Comparison of ENCODE assay signal across 16 cellular contexts in the genomic region with DNA sequence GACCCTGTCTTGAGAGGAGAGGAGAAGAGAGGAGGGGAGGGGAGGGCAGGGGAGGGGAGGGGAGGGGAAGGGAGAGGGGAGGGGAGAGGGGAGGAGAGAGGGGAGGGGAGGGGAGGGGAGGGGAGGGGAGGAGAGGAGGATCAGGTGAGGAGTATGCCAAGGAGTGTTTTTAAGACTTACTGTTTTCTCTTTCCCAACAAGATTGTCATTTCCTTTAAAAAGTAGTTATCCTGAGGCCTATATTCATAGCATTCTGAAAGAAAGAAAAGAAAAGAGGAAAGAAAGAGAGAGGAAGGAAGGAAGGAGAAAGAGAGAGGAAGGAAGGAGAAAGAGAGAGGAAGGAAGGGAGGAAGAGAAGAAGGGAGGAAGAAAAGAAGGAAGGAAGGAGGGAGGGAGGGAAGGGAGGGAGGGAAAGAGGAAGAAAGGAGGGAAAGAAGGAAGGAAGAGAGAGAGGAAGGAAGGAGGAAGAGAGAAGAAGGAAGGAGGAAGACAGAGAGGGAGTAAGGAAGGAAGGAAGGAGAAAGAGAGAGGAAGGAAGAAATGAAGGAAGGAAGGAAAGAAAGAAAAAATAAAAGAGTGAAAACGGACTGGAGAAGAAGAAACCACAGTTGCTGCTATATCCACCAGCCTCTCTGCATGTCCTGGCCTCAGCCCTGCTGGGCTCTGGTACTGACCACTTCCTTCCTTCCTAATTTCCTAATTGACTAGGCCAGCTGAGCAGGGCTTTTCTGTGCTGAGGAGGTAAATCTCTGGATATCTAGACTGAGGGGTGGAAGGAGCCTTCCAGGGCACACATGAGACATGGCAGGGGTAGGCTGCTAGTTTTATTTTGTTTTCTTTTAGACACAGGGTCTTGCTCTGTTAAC. TPM values are rescaled to one million over a fixed set of nuclear protein-coding genes. Genes with fewer than 3 reads are reported as not detected.
DNase-seq lines count a peak whose midpoint lies in the region; ATAC-seq and TF ChIP-seq lines count a peak whose summit lies in the region.
"Had no signal": no experiment of that assay in that cellular context is flagged by ENCODE, and none has a peak within 500 bp of the region (broad histone marks: within the 10 kb centered on the region; RNA-seq: fewer than 3 reads in every experiment).

No MANE protein-coding gene starts in this region.

- H3K27me3 Mint-ChIP-seq in CD14-positive monocyte (ENCODE audit: low read depth in 3 of 3), result peaks cover 0 to 6% (median 2%) of the 10 kb centered on the region in 3 donors

- H3K36me3 ChIP-seq in SJCRH30, result no peaks in the 10 kb centered on the region
- no peaks in the 10 kb centered on the region for H3K36me3 ChIP-seq in esophagus muscularis mucosa
- H3K36me3 ChIP-seq in neutrophil, result no peaks in the 10 kb centered on the region
- H3K36me3 ChIP-seq in ascending aorta, result no peaks in the 10 kb centered on the region

- H3K27me3 ChIP-seq in SJCRH30 (peaks cover 5% of the 10 kb centered on the region; the same call in 1 of the 2 replicates), esophagus muscularis mucosa (no peaks in the 10 kb centered on the region), neutrophil (peaks cover 14% of the 10 kb centered on the region), ascending aorta (no peaks in the 10 kb centered on the region)

- H3K4me3 Mint-ChIP-seq in CD14-positive monocyte, result no peak overlapping the region

- TF ChIP-seq POLR2A in esophagus muscularis mucosa (IDR thresholded peaks at IDR 0.05; ENCODE audit: low read depth), result no peak

- H3K9me3 Mint-ChIP-seq in CD14-positive monocyte, result peaks cover 0 to 5% (median 3%) of the 10 kb centered on the region in 7 donors

- H3K4me1 Mint-ChIP-seq in CD14-positive monocyte, result peaks cover 31% of the 10 kb centered on the region

- no peak overlapping the region for H3K4me3 ChIP-seq in SJCRH30
- H3K4me3 ChIP-seq in esophagus muscularis mucosa, result no peak overlapping the region
- H3K4me3 ChIP-seq in neutrophil (ENCODE audit: low read depth in 1 of 2, low read length in 1 of 2), result no peak overlapping the region
- no peak overlapping the region for H3K4me3 ChIP-seq in ascending aorta
- H3K4me3 ChIP-seq: GM12878 had no signal

- WGBS in esophagus muscularis mucosa, result 55% methylated on average over 1 of the region's 1 CpG

- no peaks in the 10 kb centered on the region for H3K36me3 Mint-ChIP-seq in CD14-positive monocyte

- no peaks in the 10 kb centered on the region for H3K9me3 ChIP-seq in SJCRH30 (replicated peaks)
- H3K9me3 ChIP-seq in esophagus muscularis mucosa, result no peaks in the 10 kb centered on the region
- H3K9me3 ChIP-seq in neutrophil, result no peaks in the 10 kb centered on the region
- no peaks in the 10 kb centered on the region for H3K9me3 ChIP-seq in ascending aorta

- TF ChIP-seq CTCF in CD14-positive monocyte (IDR thresholded peaks at IDR 0.05), result no peak
- TF ChIP-seq CTCF in esophagus muscularis mucosa (IDR thresholded peaks at IDR 0.05), result no peak
- TF ChIP-seq CTCF in neutrophil (IDR thresholded peaks at IDR 0.05), result no peak
- no peak for TF ChIP-seq CTCF in ascending aorta (IDR thresholded peaks at IDR 0.05)

- intact Hi-C loops in CD14-positive monocyte (cut with micrococcal nuclease), result no loop called here
- intact Hi-C loops in esophagus muscularis mucosa (cut with DNase I), result no loop called here
- intact Hi-C loops in ascending aorta (cut with DNase I), result no loop called here

- H3K4me1 ChIP-seq in SJCRH30 (no peaks in the 10 kb centered on the region; the same call in 1 of the 2 replicates), esophagus muscularis mucosa (no peaks in the 10 kb centered on the region), neutrophil (ENCODE audit: control insufficient read depth in 1 of 2, insufficient read depth in 1 of 2, low read depth in 1 of 2, low read length in 1 of 2) (peaks cover 0 to 7% of the 10 kb centered on the region in 2 experiments), ascending aorta (no peaks in the 10 kb centered on the region)

- DNase-seq in CD14-positive monocyte (ENCODE audit: low spot score), result no peak
- DNase-seq in SJCRH30, result peak; percentile 46
- DNase-seq in esophagus muscularis mucosa (ENCODE audit: extremely low spot score), result peak; percentile 53
- DNase-seq in ascending aorta (ENCODE audit: low spot score in 2 of 2), result no peak
- DNase-seq in AG08395 (ENCODE audit: low spot score), result no peak
- DNase-seq: GDM1, Karpas-422, MM.1S, NCI-H1105, NCI-H187, NCI-H69, SHP77 treated with DMSO at 0.1 percent for 48 hours had no signal

- ATAC-seq in GM19328 (IDR thresholded peaks at IDR 0.05; ENCODE audit: unreplicated experiment), result no peak
- ATAC-seq: GM12878 had no signal

- H3K27ac ChIP-seq in SJCRH30, result no peak overlapping the region
- no peak overlapping the region for H3K27ac ChIP-seq in esophagus muscularis mucosa (replicated peaks in 1 of 4)
- peak overlapping the region; percentile 36 for H3K27ac ChIP-seq in neutrophil
- H3K27ac ChIP-seq in ascending aorta, result no peak overlapping the region

- TF ChIP-seq EP300 in esophagus muscularis mucosa (IDR thresholded peaks at IDR 0.05), result no peak

- H3K27ac Mint-ChIP-seq in CD14-positive monocyte, result peak overlapping the region; percentile 16 to 83 (median 73)

RNA-seq across cellular contexts. Expression of gene SAA1, which starts 1.2 kb away (rescaled TPM):
- not detected for polyA plus RNA-seq in CD14-positive monocyte
- not detected in 2 replicates for total RNA-seq in SJCRH30 (2014; rRNA removed; shearing (Covaris generic))
- total RNA-seq in esophagus muscularis mucosa (1 to 10 TPM in 3 of 4 donors, under 1 TPM in 1; 0.75 to 3.3 (median 1.2) TPM), ascending aorta (70.4 TPM)

RNA-seq across cellular contexts. Expression of gene SAA2, which starts 16.4 kb away (rescaled TPM):
- not detected for polyA plus RNA-seq in CD14-positive monocyte
- not detected in 2 replicates for total RNA-seq in SJCRH30 (2014; rRNA removed; shearing (Covaris generic))
- total RNA-seq in esophagus muscularis mucosa (under 1 TPM in 1 of 4 donors, not detected in 3; 0.34 TPM), ascending aorta (77.4 TPM)

RNA-seq across cellular contexts. Expression of gene SAA4, which starts 28.3 kb away (rescaled TPM):
- not detected for polyA plus RNA-seq in CD14-positive monocyte
- total RNA-seq in SJCRH30 (2014; rRNA removed; shearing (Covaris generic)), result not detected in 2 replicates
- not detected for total RNA-seq in esophagus muscularis mucosa
- total RNA-seq in ascending aorta, result not detected
- total RNA-seq: GM12878 had no signal
- polyA plus RNA-seq: BJ, GM12878 had no signal

RNA-seq across cellular contexts. Expression of gene HPS5, which starts 57.0 kb away (rescaled TPM):
- 10 to 100 TPM; 12.9 to 17.7 TPM for polyA plus RNA-seq in CD14-positive monocyte
- 36.9 and 40.5 TPM in 2 replicates for total RNA-seq in SJCRH30 (2014; rRNA removed; shearing (Covaris generic))
- total RNA-seq in esophagus muscularis mucosa (10 to 100 TPM; 17.0 to 24.5 (median 18.6) TPM), ascending aorta (31.7 TPM)

RNA-seq across cellular contexts. Expression of gene GTF2H1, which starts 57.5 kb away (rescaled TPM):
- polyA plus RNA-seq in CD14-positive monocyte, result 10 to 100 TPM; 23.0 to 26.2 TPM
- 72.9 and 85.2 TPM in 2 replicates for total RNA-seq in SJCRH30 (2014; rRNA removed; shearing (Covaris generic))
- total RNA-seq in esophagus muscularis mucosa (10 to 100 TPM; 40.3 to 56.7 (median 48.3) TPM), ascending aorta (33.7 TPM)

Comparison
In these comparisons a context has a peak if more than half of its experiments do, and no peak if none do; other contexts are left out.
1. DNase-seq: peak in SJCRH30 (2 of 2) and esophagus muscularis mucosa (single experiment); none in CD14-positive monocyte (single experiment), ascending aorta (0 of 2) and AG08395 (single experiment).
2. RNA of gene SAA1, which starts 1.2 kb away (total RNA-seq): 70.4 TPM in ascending aorta (single experiment); 0.75 to 3.3 TPM in esophagus muscularis mucosa and not detected in SJCRH30; every median in the first group is over 10 times any median in the second.
3. RNA of gene SAA2, which starts 16.4 kb away (total RNA-seq): 77.4 TPM in ascending aorta (single experiment); 0.34 TPM in esophagus muscularis mucosa and not detected in SJCRH30; every median in the first group is over 10 times any median in the second.